Comparison of ENCODE assay signal across 9 cellular contexts in the genomic region with DNA sequence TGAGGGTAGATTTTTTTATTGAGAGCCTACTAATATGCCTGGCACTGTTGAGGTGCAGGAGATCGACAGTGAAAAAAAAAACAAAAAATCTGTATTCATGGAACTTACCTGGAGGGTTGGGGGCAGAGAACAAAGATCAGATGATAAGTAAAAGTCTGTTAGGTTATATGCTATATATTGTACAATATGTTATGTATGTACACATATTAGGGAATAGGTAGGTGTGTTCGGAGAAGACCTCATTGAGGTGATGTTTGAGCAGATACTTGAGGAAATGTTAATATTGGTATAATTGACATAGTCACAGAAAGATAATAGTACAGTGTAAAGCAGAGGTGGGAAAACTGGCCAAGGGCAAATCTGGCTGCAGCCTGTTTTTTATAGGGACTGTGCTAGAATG. TPM values are rescaled to one million over a fixed set of nuclear protein-coding genes. Genes with fewer than 3 reads are reported as not detected.
DNase-seq lines count a peak whose midpoint lies in the region; ATAC-seq, FAIRE-seq and TF ChIP-seq lines count a peak whose summit lies in the region.
"Had no signal": no experiment of that assay in that cellular context is flagged by ENCODE, and none has a peak within 500 bp of the region (broad histone marks: within the 10 kb centered on the region; RNA-seq: fewer than 3 reads in every experiment).

No MANE protein-coding gene starts in this region.

- H3K4me2 ChIP-seq in Loucy (ENCODE audit: low read depth, low read length, poor library complexity, severe bottlenecking) (peak overlapping the region; percentile 98), K562 (ENCODE audit: insufficient read depth, low read length) (peak overlapping the region; percentile 13; the same call in 1 of the 2 replicates)

- in situ Hi-C loops in K562 (cut with MboI), result no loop called here

- no peaks in the 10 kb centered on the region for H3K9me1 ChIP-seq in K562 (ENCODE audit: control insufficient read depth, insufficient read depth, low read length)

- no peak for FAIRE-seq in K562 (lab: Jason Lieb, UNC)

- peak overlapping the region; percentile 69 to 100 (median 82) for H3K4me3 Mint-ChIP-seq in CD4-positive, CD25-positive, alpha-beta regulatory T cell
- peak overlapping the region; percentile 92 for H3K4me3 Mint-ChIP-seq in natural killer cell treated with Interleukin-12 subunit alpha and Interleukin-12 subunit beta and Interleukin-15 and Interleukin-18, amount 100 ng/mL, for 72 hours

- TF ChIP-seq EP300 in K562 (IDR thresholded peaks at IDR 0.05; ENCODE audit: low read length), result no peak

- peak overlapping the region; percentile 73 to 84 (median 80) for H3K27ac Mint-ChIP-seq in CD4-positive, CD25-positive, alpha-beta regulatory T cell
- peak overlapping the region; percentile 97 to 98 for H3K27ac Mint-ChIP-seq in natural killer cell treated with Interleukin-12 subunit alpha and Interleukin-12 subunit beta and Interleukin-15 and Interleukin-18, amount 100 ng/mL, for 72 hours

- WGBS in K562 (ENCODE audit: insufficient coverage, low coverage, missing lambda C conversion rate), result 74% methylated on average over 2 of the region's 2 CpGs

- peaks cover 0 to 2% (median 0%) of the 10 kb centered on the region in 7 donors for H3K9me3 Mint-ChIP-seq in CD4-positive, CD25-positive, alpha-beta regulatory T cell
- H3K9me3 Mint-ChIP-seq in natural killer cell treated with Interleukin-12 subunit alpha and Interleukin-12 subunit beta and Interleukin-15 and Interleukin-18, amount 100 ng/mL, for 72 hours, result no peaks in the 10 kb centered on the region

- no peak for TF ChIP-seq POLR2A in K562 (conservative IDR thresholded peaks at IDR 0.05)

- TF ChIP-seq CTCF in Loucy (conservative IDR thresholded peaks at IDR 0.05; ENCODE audit: low read length) (no peak), K562 (IDR thresholded peaks at IDR 0.05 in 2 of 3, conservative IDR thresholded peaks at IDR 0.05 in 1 of 3; ENCODE audit: insufficient read depth in 2 of 3, low read depth in 1 of 3, low read length in 3 of 3) (no peak)

- H3K4me1 ChIP-seq in CD4-positive, CD25-positive, alpha-beta regulatory T cell (ENCODE audit: control insufficient read depth, insufficient read depth, low read length, poor library complexity, severe bottlenecking), result peaks cover 33% of the 10 kb centered on the region
- H3K4me1 ChIP-seq in Loucy (ENCODE audit: insufficient read depth, low read length, poor library complexity, severe bottlenecking) (peaks cover 50% of the 10 kb centered on the region), K562 (replicated peaks in 1 of 2; ENCODE audit: control insufficient read depth in 2 of 2, insufficient read depth in 2 of 2, low read length in 2 of 2) (no peaks in the 10 kb centered on the region; a peak in 1 of 5 replicates)

- H4K20me1 ChIP-seq in Loucy (ENCODE audit: insufficient read depth, low read length, poor library complexity, severe bottlenecking), result peaks cover 62% of the 10 kb centered on the region
- H4K20me1 ChIP-seq in K562 (replicated peaks; ENCODE audit: control insufficient read depth, insufficient read depth, low read length), result peaks cover 9% of the 10 kb centered on the region; the same call in 1 of the 2 replicates

- no TSS peak for BruUV-seq in K562 (replicated peaks; lab: Mats Ljungman, UMichigan)

- CTCF ChIA-PET in K562 (lab: Yijun Ruan, JAX; ENCODE audit: low intra/inter-chr PET ratio), result interaction anchor here (0.6 kb wide), 2 partner anchors 17 to 207 kb away, joined by 4 read pairs; no protein-coding TSS in a partner anchor

- peak overlapping the region; percentile 99 for H3K9ac ChIP-seq in Loucy (ENCODE audit: low read depth, low read length, poor library complexity, severe bottlenecking)
- H3K9ac ChIP-seq in K562 (ENCODE audit: insufficient read depth in 1 of 2, low read depth in 2 of 2, low read length in 2 of 2), result no peak overlapping the region

- no peak for DNase-seq in CD4-positive, CD25-positive, alpha-beta regulatory T cell
- DNase-seq in K562 (ENCODE audit: extremely low read depth in 1 of 4, low spot score in 3 of 4) (no peak), amygdala (lab: John Stamatoyannopoulos, UW) (no peak), RPMI8226 (no peak), DMS114 treated with DMSO at 0.1 percent for 48 hours (lab: John Stamatoyannopoulos, UW; ENCODE audit: unreplicated experiment) (no peak)
- DNase-seq in natural killer cell treated with Interleukin-12 subunit alpha and Interleukin-12 subunit beta and Interleukin-15 and Interleukin-18, amount 100 ng/mL, for 72 hours (ENCODE audit: low spot score), result no peak
- DNase-seq: NCI-H1417 had no signal

- no peaks in the 10 kb centered on the region for H3K9me2 ChIP-seq in Loucy (replicated peaks; ENCODE audit: low read depth, low read length)

- intact Hi-C loops in K562 (cut with micrococcal nuclease), result loop anchor here (5.0 kb wide), 1 partner anchor 74 kb away; no protein-coding TSS in a partner anchor

- no peaks in the 10 kb centered on the region for H3K27me3 ChIP-seq in CD4-positive, CD25-positive, alpha-beta regulatory T cell (ENCODE audit: control insufficient read depth, insufficient read depth, low read length)
- H3K27me3 ChIP-seq in Loucy (ENCODE audit: insufficient read depth, low read length, poor library complexity, severe bottlenecking) (peaks cover 6% of the 10 kb centered on the region), K562 (ENCODE audit: control insufficient read depth in 2 of 2, insufficient read depth in 2 of 2, low read length in 2 of 2) (no peaks in the 10 kb centered on the region)

- H3F3A ChIP-seq in Loucy (ENCODE audit: low read depth), result peaks cover 4% of the 10 kb centered on the region; the same call in 1 of the 2 replicates

- peak overlapping the region; percentile 98 for H3K27ac ChIP-seq in CD4-positive, CD25-positive, alpha-beta regulatory T cell (ENCODE audit: insufficient read depth, low read length, poor library complexity, severe bottlenecking)
- no peak overlapping the region for H3K27ac ChIP-seq in K562 (ENCODE audit: extremely low read depth, low read depth, low read length)

- H2AFZ ChIP-seq in Loucy (ENCODE audit: low read length), result no peak overlapping the region
- no peak overlapping the region for H2AFZ ChIP-seq in K562 (ENCODE audit: low read depth, low read length)

- peaks cover 60% of the 10 kb centered on the region for H3K79me2 ChIP-seq in Loucy (ENCODE audit: insufficient read depth, low read length)
- peaks cover 54% of the 10 kb centered on the region for H3K79me2 ChIP-seq in K562 (ENCODE audit: control insufficient read depth, insufficient read depth, low read length)

- TF ChIP-seq RAD21 in K562 (CRISPR knock-in tag; conservative IDR thresholded peaks at IDR 0.05 in 1 of 2, IDR thresholded peaks at IDR 0.05 in 1 of 2), result no peak

- H3K27me3 Mint-ChIP-seq in CD4-positive, CD25-positive, alpha-beta regulatory T cell, result no peaks in the 10 kb centered on the region
- no peaks in the 10 kb centered on the region for H3K27me3 Mint-ChIP-seq in natural killer cell treated with Interleukin-12 subunit alpha and Interleukin-12 subunit beta and Interleukin-15 and Interleukin-18, amount 100 ng/mL, for 72 hours

- POLR2A ChIA-PET in K562 (lab: Yijun Ruan, JAX), result no interaction called here

- peaks cover 11% of the 10 kb centered on the region for H3K36me3 ChIP-seq in CD4-positive, CD25-positive, alpha-beta regulatory T cell (ENCODE audit: control insufficient read depth, insufficient read depth, low read length)
- H3K36me3 ChIP-seq in Loucy (ENCODE audit: insufficient read depth, low read length) (peaks cover 6% of the 10 kb centered on the region; the same call in 1 of the 2 replicates), K562 (ENCODE audit: control insufficient read depth, insufficient read depth, low read length) (peaks cover 26% of the 10 kb centered on the region)

- peak overlapping the region; percentile 90 for H3K4me3 ChIP-seq in CD4-positive, CD25-positive, alpha-beta regulatory T cell (ENCODE audit: low read depth, low read length)
- peak overlapping the region; percentile 87 for H3K4me3 ChIP-seq in Loucy (ENCODE audit: low read length, poor library complexity, severe bottlenecking)
- no peak overlapping the region for H3K4me3 ChIP-seq in K562

- H3K36me3 Mint-ChIP-seq in CD4-positive, CD25-positive, alpha-beta regulatory T cell, result peaks cover 32% of the 10 kb centered on the region
- peaks cover 55% of the 10 kb centered on the region for H3K36me3 Mint-ChIP-seq in natural killer cell treated with Interleukin-12 subunit alpha and Interleukin-12 subunit beta and Interleukin-15 and Interleukin-18, amount 100 ng/mL, for 72 hours

- no peak for ATAC-seq in CD4-positive, CD25-positive, alpha-beta regulatory T cell (ENCODE audit: low read depth in 2 of 2)
- no peak; the same call in 2 of the 3 replicates for ATAC-seq in K562
- ATAC-seq in natural killer cell treated with Interleukin-12 subunit alpha and Interleukin-12 subunit beta and Interleukin-15 and Interleukin-18, amount 100 ng/mL, for 72 hours, result no peak
- ATAC-seq in HG03159 (IDR thresholded peaks at IDR 0.05; ENCODE audit: unreplicated experiment), result no peak

- H3K4me1 Mint-ChIP-seq in CD4-positive, CD25-positive, alpha-beta regulatory T cell, result peaks cover 23 to 45% (median 42%) of the 10 kb centered on the region in 4 donors
- peaks cover 37 to 56% of the 10 kb centered on the region in 2 donors for H3K4me1 Mint-ChIP-seq in natural killer cell treated with Interleukin-12 subunit alpha and Interleukin-12 subunit beta and Interleukin-15 and Interleukin-18, amount 100 ng/mL, for 72 hours (ENCODE audit: low read depth in 2 of 2)

- H3K9me3 ChIP-seq in CD4-positive, CD25-positive, alpha-beta regulatory T cell (ENCODE audit: control insufficient read depth in 2 of 2, low read length in 2 of 2), result no peaks in the 10 kb centered on the region
- H3K9me3 ChIP-seq in Loucy (ENCODE audit: insufficient read depth, low read depth, low read length), result no peaks in the 10 kb centered on the region
- H3K9me3 ChIP-seq in K562 (replicated peaks; ENCODE audit: control insufficient read depth, insufficient read depth, low read depth, low read length), result no peaks in the 10 kb centered on the region

RNA-seq across cellular contexts. Expression of a gene that starts 5.6 kb away (rescaled TPM):
- total RNA-seq in CD4-positive, CD25-positive, alpha-beta regulatory T cell, result 94.6 TPM
- 100 to 1,000 TPM; 148 to 171 (median 153) TPM for polyA plus RNA-seq in CD4-positive, CD25-positive, alpha-beta regulatory T cell
- total RNA-seq in K562 (2011; cell fraction: chromatin; rRNA removed; ENCODE audit: low replicate concordance), result 12.1 and 12.2 TPM in 2 replicates
- total RNA-seq in K562 (2011; cell fraction: nucleolus; rRNA removed), result 9.1 and 10.3 TPM in 2 replicates
- total RNA-seq in K562 (2011; cell fraction: nucleoplasm; rRNA removed), result 11.2 and 16.2 TPM in 2 replicates
- total RNA-seq in K562 (2014; rRNA removed) (24.9 and 29.9 TPM in 2 replicates), K562 (2014; rRNA removed; fragmentation: Illumina TruSeq; extraction: Trizol) (18.5 and 19.2 TPM in 2 replicates), K562 (2015; rRNA removed; fragmentation: Illumina TruSeq; extraction: Trizol) (22.8 and 23.3 TPM in 2 replicates), K562 (2021) (33.6 and 35.2 TPM in 2 replicates)
- polyA plus RNA-seq in K562 (2011; rRNA removed) (14.2 and 16.3 TPM in 2 replicates), K562 (2014; fragmentation: Illumina TruSeq; extraction: Trizol) (25.7 and 28.8 TPM in 2 replicates), K562 (2014; fragmentation: Nextera tagmentation; extraction: Ambion mirVana) (10 to 100 TPM; 15.3 to 32.5 TPM), K562 (2014; rRNA removed) (23.6 and 27.1 TPM in 2 replicates)
- 9.6 and 14.5 TPM in 2 replicates for polyA plus RNA-seq in K562 (2011; cell fraction: cytosol; rRNA removed)
- 11.4 and 14.0 TPM in 2 replicates for polyA plus RNA-seq in K562 (2011; cell fraction: nucleus; rRNA removed)
- 28.6 and 33.5 TPM in 2 replicates for polyA plus RNA-seq in K562 (2012)
- polyA minus RNA-seq in K562 (2011; rRNA and poly(A)+ RNA removed), result 17.7 and 17.9 TPM in 2 replicates
- 11.6 and 12.2 TPM in 2 replicates for polyA minus RNA-seq in K562 (2011; cell fraction: cytosol; rRNA and poly(A)+ RNA removed)
- 9.0 and 14.4 TPM in 2 replicates for polyA minus RNA-seq in K562 (2011; cell fraction: nucleus; rRNA and poly(A)+ RNA removed)
- total RNA-seq in natural killer cell treated with Interleukin-12 subunit alpha and Interleukin-12 subunit beta and Interleukin-15 and Interleukin-18, amount 100 ng/mL, for 72 hours, result 100 to 1,000 TPM; 147 to 175 TPM

RNA-seq across cellular contexts. Expression of a gene that starts 45.9 kb away (rescaled TPM):
- 79.6 TPM for total RNA-seq in CD4-positive, CD25-positive, alpha-beta regulatory T cell
- 10 to 100 TPM; 32.6 to 40.5 (median 36.1) TPM for polyA plus RNA-seq in CD4-positive, CD25-positive, alpha-beta regulatory T cell
- 151 and 436 TPM in 2 replicates for total RNA-seq in K562 (2011; cell fraction: chromatin; rRNA removed; ENCODE audit: low replicate concordance)
- 66.5 and 78.6 TPM in 2 replicates for total RNA-seq in K562 (2011; cell fraction: nucleolus; rRNA removed)
- total RNA-seq in K562 (2011; cell fraction: nucleoplasm; rRNA removed), result 121 and 142 TPM in 2 replicates
- total RNA-seq in K562 (2014; rRNA removed), result 58.6 and 59.6 TPM in 2 replicates
- total RNA-seq in K562 (2014; rRNA removed; fragmentation: Illumina TruSeq; extraction: Trizol), result 82.4 and 89.9 TPM in 2 replicates
- total RNA-seq in K562 (2015; rRNA removed; fragmentation: Illumina TruSeq; extraction: Trizol), result 94.4 and 104 TPM in 2 replicates
- total RNA-seq in K562 (2021), result 60.6 and 61.0 TPM in 2 replicates
- 50.5 and 59.2 TPM in 2 replicates for polyA plus RNA-seq in K562 (2011; rRNA removed)
- 4.7 and 12.4 TPM in 2 replicates for polyA plus RNA-seq in K562 (2011; cell fraction: cytosol; rRNA removed)
- 55.0 and 74.9 TPM in 2 replicates for polyA plus RNA-seq in K562 (2011; cell fraction: nucleus; rRNA removed)
- polyA plus RNA-seq in K562 (2012), result 29.6 and 43.1 TPM in 2 replicates
- 65.1 and 89.1 TPM in 2 replicates for polyA plus RNA-seq in K562 (2014; fragmentation: Illumina TruSeq; extraction: Trizol)
- polyA plus RNA-seq in K562 (2014; fragmentation: Nextera tagmentation; extraction: Ambion mirVana), result 10 to 100 TPM; 38.8 to 73.2 TPM
- polyA plus RNA-seq in K562 (2014; rRNA removed), result 55.9 and 60.0 TPM in 2 replicates
- polyA minus RNA-seq in K562 (2011; rRNA and poly(A)+ RNA removed), result 140 and 166 TPM in 2 replicates
- polyA minus RNA-seq in K562 (2011; cell fraction: cytosol; rRNA and poly(A)+ RNA removed), result 26.8 and 51.8 TPM in 2 replicates
- polyA minus RNA-seq in K562 (2011; cell fraction: nucleus; rRNA and poly(A)+ RNA removed), result 80.1 and 150 TPM in 2 replicates
- total RNA-seq in natural killer cell treated with Interleukin-12 subunit alpha and Interleukin-12 subunit beta and Interleukin-15 and Interleukin-18, amount 100 ng/mL, for 72 hours, result 100 to 1,000 TPM in 1 of 2 donors, 10 to 100 TPM in 1; 95.2 to 120 TPM
